In the genomic region with DNA sequence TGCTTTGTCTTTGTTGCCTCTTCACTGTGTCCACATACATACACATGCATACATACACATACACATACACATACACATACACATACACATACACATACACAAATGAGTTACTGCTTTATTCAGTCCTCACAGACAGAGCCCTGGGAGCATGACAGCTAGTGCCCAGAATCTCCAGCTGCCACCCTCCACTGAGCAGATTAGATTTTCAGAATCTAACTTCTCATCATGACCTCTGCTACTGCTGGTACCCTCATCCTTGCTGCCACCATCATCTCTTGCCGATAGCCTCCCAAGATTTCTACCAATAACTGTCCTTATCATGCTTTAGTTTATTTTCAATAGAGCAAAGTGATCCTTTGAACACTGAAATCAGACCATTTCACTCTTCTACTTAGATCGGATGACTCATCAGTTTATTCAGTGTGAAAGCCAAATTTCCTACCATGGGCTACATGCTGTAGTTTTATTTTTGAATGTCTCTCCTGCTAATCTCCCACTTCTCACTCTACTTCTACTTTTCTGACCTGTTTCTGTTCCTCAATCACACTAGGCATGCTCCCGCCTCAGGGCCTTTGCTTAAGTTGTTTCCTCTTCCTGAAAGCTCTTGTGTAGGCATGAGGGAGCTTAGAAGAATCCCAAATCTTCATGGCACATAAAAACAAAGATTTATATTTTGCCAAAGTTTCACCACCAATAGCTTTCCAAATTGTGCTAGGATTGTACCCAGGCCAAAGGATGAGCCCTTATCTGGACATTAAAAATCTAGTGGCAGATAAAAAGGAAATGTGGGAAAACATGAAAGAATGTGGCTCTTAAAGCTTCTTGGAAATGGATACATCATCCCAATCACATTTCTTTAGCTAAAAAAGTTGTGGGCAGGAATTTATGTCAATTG, we compare ENCODE assay signal across 12 cellular contexts. TPM values are rescaled to one million over a fixed set of nuclear protein-coding genes. Genes with fewer than 3 reads are reported as not detected.
A peak's percentile ranks its signal among the peaks of the same experiment; 100 is the strongest.
DNase-seq lines count a peak whose midpoint lies in the region; ATAC-seq, FAIRE-seq and TF ChIP-seq lines count a peak whose summit lies in the region.
"Had no signal": no experiment of that assay in that cellular context is flagged by ENCODE, and none has a peak within 500 bp of the region (broad histone marks: within the 10 kb centered on the region; RNA-seq: fewer than 3 reads in every experiment).

No MANE protein-coding gene starts in this region.

- H3K36me3 ChIP-seq in astrocyte (ENCODE audit: insufficient read depth, low read length): no peaks in the 10 kb centered on the region
- no peaks in the 10 kb centered on the region for H3K36me3 ChIP-seq in esophagus muscularis mucosa
- H3K36me3 ChIP-seq: esophagus squamous epithelium had no signal

- H3K79me2 ChIP-seq in astrocyte (ENCODE audit: insufficient read depth, low read length): no peaks in the 10 kb centered on the region

- peaks cover 41% of the 10 kb centered on the region for H3K4me1 ChIP-seq in astrocyte (ENCODE audit: insufficient read depth, low read length)
- H3K4me1 ChIP-seq in esophagus muscularis mucosa: no peaks in the 10 kb centered on the region

- peak overlapping the region; percentile 24 for H3K9ac ChIP-seq in astrocyte (ENCODE audit: low read length)

- no peaks in the 10 kb centered on the region for H3K27me3 Mint-ChIP-seq in astrocyte (ENCODE audit: low read depth, unreplicated experiment)
- H3K27me3 Mint-ChIP-seq in memory B cell: no peaks in the 10 kb centered on the region
- H3K27me3 Mint-ChIP-seq in mesothelial cell of epicardium (ENCODE audit: low read depth): no peaks in the 10 kb centered on the region

- H3K9me3 ChIP-seq in astrocyte (ENCODE audit: insufficient read depth, low read depth, low read length) (no peaks in the 10 kb centered on the region), esophagus muscularis mucosa (no peaks in the 10 kb centered on the region)
- H3K9me3 ChIP-seq: esophagus squamous epithelium had no signal

- peak; percentile 47 for ATAC-seq in memory B cell (ENCODE audit: low read depth)
- ATAC-seq in HG03342 (IDR thresholded peaks at IDR 0.05; ENCODE audit: unreplicated experiment): no peak

- H3K9me3 Mint-ChIP-seq in astrocyte (ENCODE audit: unreplicated experiment) (peaks cover 3% of the 10 kb centered on the region), memory B cell (no peaks in the 10 kb centered on the region), mesothelial cell of epicardium (peaks cover 7% of the 10 kb centered on the region)

- intact Hi-C loops in esophagus muscularis mucosa (cut with DNase I): no loop called here

- in situ Hi-C loops in Caki2 (cut with HindIII; ENCODE audit: low pct_unique_long_range_greater_than_20kb, low sequenced_read_pairs): no loop called here

- no peak for TF ChIP-seq EP300 in esophagus muscularis mucosa (IDR thresholded peaks at IDR 0.05)

- H3K4me2 ChIP-seq in astrocyte (ENCODE audit: low read length): peak overlapping the region; percentile 58

- H3K36me3 Mint-ChIP-seq in astrocyte (ENCODE audit: low read depth, unreplicated experiment): no peaks in the 10 kb centered on the region
- H3K36me3 Mint-ChIP-seq in memory B cell: no peaks in the 10 kb centered on the region
- H3K36me3 Mint-ChIP-seq in mesothelial cell of epicardium: no peaks in the 10 kb centered on the region

- 85% methylated on average over 3 of the region's 3 CpGs for WGBS in esophagus muscularis mucosa

- TF ChIP-seq POLR2A in esophagus muscularis mucosa (IDR thresholded peaks at IDR 0.05; ENCODE audit: low read depth): no peak

- no peak overlapping the region for H2AFZ ChIP-seq in astrocyte (ENCODE audit: low read depth, low read length)

- DNase-seq in Caki2 (ENCODE audit: low read depth) (peak; percentile 63), HT1080 (ENCODE audit: low read depth) (peak; percentile 43), astrocyte (ENCODE audit: low read depth) (peak; percentile 80), memory B cell (ENCODE audit: low spot score in 2 of 2) (no peak), mesothelial cell of epicardium (ENCODE audit: low spot score in 2 of 2, unreplicated experiment in 2 of 2) (no peak), GM19239 (ENCODE audit: insufficient read length, low spot score) (no peak), esophagus muscularis mucosa (ENCODE audit: extremely low spot score) (no peak)
- DNase-seq: esophagus squamous epithelium, NCI-H2029 treated with DMSO at 0.1 percent for 48 hours, occipital lobe had no signal

- peak overlapping the region; percentile 51 for H3K27ac ChIP-seq in astrocyte (ENCODE audit: low read depth, low read length)
- H3K27ac ChIP-seq in esophagus muscularis mucosa (replicated peaks in 1 of 4): no peak overlapping the region
- H3K27ac ChIP-seq: esophagus squamous epithelium had no signal

- H3K4me3 ChIP-seq in astrocyte (ENCODE audit: insufficient read depth, low read depth, low read length) (no peak overlapping the region), esophagus muscularis mucosa (no peak overlapping the region)
- H3K4me3 ChIP-seq: esophagus squamous epithelium had no signal

- TF ChIP-seq CTCF in astrocyte (IDR thresholded peaks at IDR 0.05; ENCODE audit: insufficient read depth, low read depth, low read length): no peak
- no peak for TF ChIP-seq CTCF in mesothelial cell of epicardium (IDR thresholded peaks at IDR 0.05; ENCODE audit: unreplicated experiment)
- TF ChIP-seq CTCF in esophagus muscularis mucosa (IDR thresholded peaks at IDR 0.05): no peak

- H3K4me3 Mint-ChIP-seq in astrocyte (ENCODE audit: unreplicated experiment) (no peak overlapping the region), memory B cell (no peak overlapping the region), mesothelial cell of epicardium (no peak overlapping the region)

- peak overlapping the region; percentile 8 for H3K27ac Mint-ChIP-seq in astrocyte (ENCODE audit: unreplicated experiment)
- H3K27ac Mint-ChIP-seq in memory B cell: no peak overlapping the region
- no peak overlapping the region for H3K27ac Mint-ChIP-seq in mesothelial cell of epicardium

- peak; percentile 68 for FAIRE-seq in astrocyte (lab: Jason Lieb, UNC)
- no peak for FAIRE-seq in GM19239 (lab: Jason Lieb, UNC)

- H4K20me1 ChIP-seq in astrocyte (ENCODE audit: insufficient read depth, low read length): no peaks in the 10 kb centered on the region

- H3K27me3 ChIP-seq in astrocyte (ENCODE audit: insufficient read depth, low read length) (no peaks in the 10 kb centered on the region), esophagus muscularis mucosa (no peaks in the 10 kb centered on the region)
- H3K27me3 ChIP-seq: esophagus squamous epithelium had no signal

- H3K4me1 Mint-ChIP-seq in astrocyte (ENCODE audit: low read depth, unreplicated experiment) (peaks cover 24% of the 10 kb centered on the region), memory B cell (peaks cover 10% of the 10 kb centered on the region), mesothelial cell of epicardium (peaks cover 21% of the 10 kb centered on the region)

RNA-seq across cellular contexts. Expression of gene ATP6V1G3, which starts 42.9 kb away (rescaled TPM):
- not detected in 2 replicates for total RNA-seq in Caki2 (2014; rRNA removed; shearing (Covaris generic); ENCODE audit: low replicate concordance)
- not detected in 2 replicates for total RNA-seq in HT1080 (2014; rRNA removed; shearing (Covaris generic))
- not detected in 2 replicates for polyA plus RNA-seq in HT1080 (2015; cell fraction: cytosol; rRNA removed)
- polyA plus RNA-seq in HT1080 (2015; cell fraction: nucleus; rRNA removed): not detected in 2 replicates
- total RNA-seq in astrocyte (not detected in 2 replicates), mesothelial cell of epicardium (not detected in 3 replicates), esophagus muscularis mucosa (not detected)
- total RNA-seq: esophagus squamous epithelium, G401, occipital lobe had no signal

Comparison
In these comparisons a context has a peak if more than half of its experiments do, and no peak if none do; other contexts are left out.
1. DNase-seq: peak in Caki2 (single experiment), HT1080 (single experiment) and astrocyte (single experiment); none in memory B cell (0 of 2), mesothelial cell of epicardium (0 of 2), GM19239 (single experiment) and esophagus muscularis mucosa (single experiment).